Comparison of ENCODE assay signal across 18 cellular contexts in genomic region chr6:40855481-40855880, GRCh38.
DNase-seq lines count a peak whose midpoint lies in the region; ATAC-seq and TF ChIP-seq lines count a peak whose summit lies in the region.
"Had no signal": no experiment of that assay in that cellular context is flagged by ENCODE, and none has a peak within 500 bp of the region (broad histone marks: within the 10 kb centered on the region; RNA-seq: fewer than 3 reads in every experiment).

No MANE protein-coding gene starts in this region.

- peaks cover 8% of the 10 kb centered on the region for H3K27me3 Mint-ChIP-seq in activated CD4-positive, alpha-beta memory T cell treated with anti-CD3 and anti-CD28 coated beads, Interleukin-2, amount 10 ng/mL, durations not matched to agents 7 days and 5 days
- peaks cover 5% of the 10 kb centered on the region for H3K27me3 Mint-ChIP-seq in type B pancreatic cell

- POLR2A ChIA-PET in activated CD4-positive, alpha-beta memory T cell treated with anti-CD3 and anti-CD28 coated beads, Interleukin-2, amount 10 ng/mL, durations not matched to agents 7 days and 5 days (lab: Charles Lee) = no interaction called here

- no peak overlapping the region for H3K4me3 Mint-ChIP-seq in activated CD4-positive, alpha-beta memory T cell treated with anti-CD3 and anti-CD28 coated beads, Interleukin-2, amount 10 ng/mL, durations not matched to agents 7 days and 5 days
- no peak overlapping the region for H3K4me3 Mint-ChIP-seq in type B pancreatic cell
- H3K4me3 Mint-ChIP-seq: CD4-positive, alpha-beta memory T cell had no signal

- ATAC-seq in HG03159 (IDR thresholded peaks at IDR 0.05; ENCODE audit: unreplicated experiment) = no peak
- ATAC-seq: GM12878 had no signal

- TF ChIP-seq CTCF in type B pancreatic cell (conservative IDR thresholded peaks at IDR 0.05) = no peak

- DNase-seq in anterior cingulate cortex (lab: John Stamatoyannopoulos, UW) = peak in 37 of 58 donors; percentile 4 to 74 (median 39)
- peak; percentile 14 for DNase-seq in left kidney (ENCODE audit: low read depth, low spot score)
- DNase-seq in occipital lobe (lab: John Stamatoyannopoulos, UW) = peak; percentile 65
- DNase-seq in superior temporal gyrus (ENCODE audit: extremely low spot score) = peak; percentile 56
- no peak for DNase-seq in activated CD4-positive, alpha-beta memory T cell treated with anti-CD3 and anti-CD28 coated beads, Interleukin-2, amount 10 ng/mL, durations not matched to agents 7 days and 5 days
- no peak for DNase-seq in iPS-NIHi11 (ENCODE audit: low spot score)
- DNase-seq in type B pancreatic cell (ENCODE audit: extremely low spot score, unreplicated experiment) = no peak
- DNase-seq: C1 segment of cervical spinal cord; CD4-positive, alpha-beta memory T cell; DMS 273 treated with DMSO at 0.1 percent for 48 hours; DMS79; EL; GDM1; GM23248; H7; HCEC 1CT had no signal

- H3K9me3 Mint-ChIP-seq in activated CD4-positive, alpha-beta memory T cell treated with anti-CD3 and anti-CD28 coated beads, Interleukin-2, amount 10 ng/mL, durations not matched to agents 7 days and 5 days = no peaks in the 10 kb centered on the region
- H3K9me3 Mint-ChIP-seq in type B pancreatic cell = no peaks in the 10 kb centered on the region

- H3K4me1 Mint-ChIP-seq in activated CD4-positive, alpha-beta memory T cell treated with anti-CD3 and anti-CD28 coated beads, Interleukin-2, amount 10 ng/mL, durations not matched to agents 7 days and 5 days = peaks cover 4% of the 10 kb centered on the region
- peaks cover 4% of the 10 kb centered on the region for H3K4me1 Mint-ChIP-seq in type B pancreatic cell (ENCODE audit: unreplicated experiment)

- CTCF ChIA-PET in activated CD4-positive, alpha-beta memory T cell treated with anti-CD3 and anti-CD28 coated beads, Interleukin-2, amount 10 ng/mL, durations not matched to agents 7 days and 5 days (lab: Charles Lee) = interaction anchor here (0.6 to 1.1 kb wide), 2 partner anchors 9 to 17 kb away, joined by 3 read pairs; no protein-coding TSS in a partner anchor

- H3K36me3 Mint-ChIP-seq in activated CD4-positive, alpha-beta memory T cell treated with anti-CD3 and anti-CD28 coated beads, Interleukin-2, amount 10 ng/mL, durations not matched to agents 7 days and 5 days (ENCODE audit: low read depth) = no peaks in the 10 kb centered on the region
- H3K36me3 Mint-ChIP-seq in type B pancreatic cell = no peaks in the 10 kb centered on the region
- H3K36me3 Mint-ChIP-seq: CD4-positive, alpha-beta memory T cell had no signal

- no peak overlapping the region for H3K27ac Mint-ChIP-seq in activated CD4-positive, alpha-beta memory T cell treated with anti-CD3 and anti-CD28 coated beads, Interleukin-2, amount 10 ng/mL, durations not matched to agents 7 days and 5 days
- no peak overlapping the region for H3K27ac Mint-ChIP-seq in type B pancreatic cell
- H3K27ac Mint-ChIP-seq: CD4-positive, alpha-beta memory T cell had no signal

Comparison
In these comparisons a context has a peak if more than half of its experiments do, and no peak if none do; other contexts are left out.
1. DNase-seq: peak in anterior cingulate cortex (37 of 58), left kidney (single experiment), occipital lobe (single experiment) and superior temporal gyrus (single experiment); none in activated CD4-positive, alpha-beta memory T cell treated with anti-CD3 and anti-CD28 coated beads, Interleukin-2, amount 10 ng/mL, durations not matched to agents 7 days and 5 days (single experiment), iPS-NIHi11 (single experiment) and type B pancreatic cell (single experiment).